In the genomic region with DNA sequence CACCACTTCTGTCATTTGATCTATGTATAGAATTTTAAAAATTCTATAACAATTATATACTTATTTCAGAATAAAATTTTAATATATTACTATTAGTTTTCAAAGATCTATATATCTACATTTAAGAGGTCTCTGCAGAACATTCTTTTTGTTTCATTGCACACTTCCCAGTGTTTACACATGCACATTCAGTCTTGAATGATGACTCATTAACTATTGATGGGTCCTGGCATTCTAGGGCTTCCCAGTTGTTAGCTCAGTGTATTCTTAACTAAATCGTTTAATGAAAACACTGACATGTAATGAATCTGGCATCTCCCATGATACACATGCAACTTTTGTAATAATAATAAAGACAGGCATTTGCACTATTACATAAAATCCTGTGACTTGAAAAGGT, we compare ENCODE assay signal across 13 cellular contexts.
DNase-seq lines count a peak whose midpoint lies in the region; FAIRE-seq and TF ChIP-seq lines count a peak whose summit lies in the region.
"Had no signal": no experiment of that assay in that cellular context is flagged by ENCODE, and none has a peak within 500 bp of the region (broad histone marks: within the 10 kb centered on the region; RNA-seq: fewer than 3 reads in every experiment).

No MANE protein-coding gene starts in this region.

- no peak overlapping the region for H2AFZ ChIP-seq in hepatocyte

- no peak overlapping the region for H3K4me2 ChIP-seq in hepatocyte

- no peaks in the 10 kb centered on the region for H3K79me2 ChIP-seq in hepatocyte

- H3K27me3 ChIP-seq in bronchial epithelial cell (ENCODE audit: control insufficient read depth, insufficient read depth, low read length) (no peaks in the 10 kb centered on the region), hepatocyte (no peaks in the 10 kb centered on the region)
- H3K27me3 ChIP-seq: dorsolateral prefrontal cortex had no signal

- H3K4me3 ChIP-seq in bronchial epithelial cell (ENCODE audit: low read depth, low read length) (no peak overlapping the region), hepatocyte (no peak overlapping the region)
- H3K4me3 ChIP-seq: dorsolateral prefrontal cortex, prostate gland, SK-N-MC had no signal

- H3K4me1 ChIP-seq in hepatocyte (ENCODE audit: insufficient read depth): no peaks in the 10 kb centered on the region
- H3K4me1 ChIP-seq: prostate gland had no signal

- no peak overlapping the region for H3K27ac ChIP-seq in hepatocyte
- H3K27ac ChIP-seq: dorsolateral prefrontal cortex, prostate gland had no signal

- FAIRE-seq in HTR-8/SVneo (lab: Jason Lieb, UNC): no peak
- FAIRE-seq in bronchial epithelial cell (lab: Jason Lieb, UNC): no peak
- no peak for FAIRE-seq in GM12892 (lab: Jason Lieb, UNC)

- no peaks in the 10 kb centered on the region for H3K9me2 ChIP-seq in hepatocyte (replicated peaks; ENCODE audit: insufficient read depth)

- DNase-seq in AG08396 (ENCODE audit: low spot score): peak; percentile 40
- peak; percentile 4 for DNase-seq in HTR-8/SVneo (ENCODE audit: insufficient read length, low spot score)
- peak; percentile 71 for DNase-seq in bronchial epithelial cell (ENCODE audit: low read depth)
- DNase-seq in iris pigment epithelial cell (ENCODE audit: low read depth): peak; percentile 80
- DNase-seq in medulla oblongata (ENCODE audit: extremely low spot score): no peak
- no peak for DNase-seq in hepatocyte (ENCODE audit: low spot score)
- no peak for DNase-seq in NCI-H82 treated with DMSO at 0.1 percent for 48 hours (lab: John Stamatoyannopoulos, UW; ENCODE audit: unreplicated experiment)
- no peak for DNase-seq in GM12892 (ENCODE audit: insufficient read length)
- DNase-seq: anterior cingulate cortex, dorsolateral prefrontal cortex, NCI-H1048 had no signal

- no peaks in the 10 kb centered on the region for H3K9me3 ChIP-seq in hepatocyte (ENCODE audit: low read depth)
- H3K9me3 ChIP-seq: prostate gland had no signal

- H4K20me1 ChIP-seq in hepatocyte (ENCODE audit: insufficient read depth, poor library complexity, severe bottlenecking): no peaks in the 10 kb centered on the region

- TF ChIP-seq POLR2A in GM12892 (IDR thresholded peaks at IDR 0.05; ENCODE audit: low read depth, low read length): no peak

- TF ChIP-seq CTCF in bronchial epithelial cell (IDR thresholded peaks at IDR 0.05; ENCODE audit: insufficient read depth, low read length, severe bottlenecking) (no peak), hepatocyte (IDR thresholded peaks at IDR 0.05; ENCODE audit: poor library complexity) (no peak)

- H3K36me3 ChIP-seq in bronchial epithelial cell (ENCODE audit: control insufficient read depth, insufficient read depth, low read length) (no peaks in the 10 kb centered on the region), hepatocyte (replicated peaks; ENCODE audit: insufficient read depth, low read depth) (no peaks in the 10 kb centered on the region)
- H3K36me3 ChIP-seq: prostate gland had no signal

- WGBS in hepatocyte (ENCODE audit: low lambda C conversion rate, missing lambda C conversion rate): 65% methylated on average over 1 of the region's 1 CpG

Comparison
In these comparisons a context has a peak if more than half of its experiments do, and no peak if none do; other contexts are left out.
1. DNase-seq: peak in AG08396 (single experiment), HTR-8/SVneo (single experiment), bronchial epithelial cell (single experiment) and iris pigment epithelial cell (single experiment); none in medulla oblongata (single experiment), hepatocyte (single experiment), NCI-H82 treated with DMSO at 0.1 percent for 48 hours (single experiment) and GM12892 (single experiment).